ENCODE assay signal across 24 cellular contexts in the genomic region with DNA sequence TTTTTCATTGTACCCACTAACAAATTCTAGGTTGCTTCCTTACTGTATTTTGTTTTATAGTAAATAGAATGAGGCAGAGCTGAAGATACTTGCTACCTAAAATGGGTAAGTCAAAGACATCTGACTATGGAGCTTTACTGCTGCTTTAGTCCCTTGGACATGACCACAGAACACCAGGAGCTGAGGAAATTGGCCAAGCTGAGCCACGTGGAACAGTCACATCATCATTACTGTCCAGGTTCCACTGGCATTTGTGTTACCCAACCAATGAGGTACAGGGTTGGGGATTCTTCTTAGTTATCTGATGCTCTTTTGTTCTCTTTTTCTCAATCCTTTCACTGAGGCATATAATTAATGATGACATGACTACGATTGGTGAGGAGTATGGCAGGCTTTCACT.
"Had no signal": no experiment of that assay in that cellular context is flagged by ENCODE, and none has a peak within 500 bp of the region (broad histone marks: within the 10 kb centered on the region; RNA-seq: fewer than 3 reads in every experiment).

No MANE protein-coding gene starts in this region.

- H3K36me3 ChIP-seq: neutrophil, pancreas, prostate gland, right lobe of liver, sigmoid colon, stomach, thoracic aorta, thyroid gland, upper lobe of left lung, vagina had no signal

- H3K9me3 ChIP-seq: neutrophil, pancreas, prostate gland, right lobe of liver, thyroid gland, upper lobe of left lung, vagina had no signal

- H3K4me1 ChIP-seq: prostate gland, right lobe of liver, thyroid gland, upper lobe of left lung, vagina had no signal

- H3K27ac ChIP-seq: neutrophil, pancreas, prostate gland, right lobe of liver, sigmoid colon, stomach, thoracic aorta, thyroid gland, tibial nerve, upper lobe of left lung, vagina had no signal

- ATAC-seq: naive thymus-derived CD4-positive, alpha-beta T cell; natural killer cell; pancreas; right cardiac atrium; right lobe of liver; stimulated activated effector memory CD8-positive, alpha-beta T cell treated with anti-CD3 and anti-CD28 coated beads, Interleukin-12 subunit alpha, Interleukin-12 subunit beta, amount 100 ng/mL, for 72 hours; stimulated activated naive B cell treated with anti-CD40 and anti-IgM and Interleukin-4, amounts not matched to agents 10 μg/mL and 1 μg/mL and 100 μg/mL, for 72 hours had no signal

- H3K27me3 ChIP-seq: neutrophil, pancreas, right lobe of liver, sigmoid colon, stomach, thyroid gland, tibial nerve, upper lobe of left lung, vagina had no signal

- H3K4me3 ChIP-seq: pancreas, prostate gland, right lobe of liver, sigmoid colon, stomach, thoracic aorta, thyroid gland, tibial nerve, upper lobe of left lung, vagina had no signal

- DNase-seq: naive thymus-derived CD4-positive, alpha-beta T cell; natural killer cell; nucleus accumbens; pancreas; right cardiac atrium; right lobe of liver; sigmoid colon; small intestine; stimulated activated CD4-positive, alpha-beta T cell treated with anti-CD3 and anti-CD28 coated beads, Interleukin-15, amount 100 ng/mL, for 24 hours; stimulated activated CD4-positive, alpha-beta T cell treated with anti-CD3 and anti-CD28 coated beads, Interleukin-2, amount 100 ng/mL, for 24 hours; stimulated activated CD4-positive, alpha-beta T cell treated with anti-CD3 and anti-CD28 coated beads, Interleukin-2, amount 100 ng/mL, for 48 hours; stimulated activated CD4-positive, alpha-beta T cell treated with anti-CD3 and anti-CD28 coated beads, Interleukin-4, amount 100 ng/mL, for 24 hours; stimulated activated naive B cell treated with anti-CD40 and anti-IgM and Interleukin-4, amounts not matched to agents 10 μg/mL and 1 μg/mL and 100 μg/mL, for 72 hours; stimulated activated naive CD4-positive, alpha-beta T cell treated with Interleukin-2 at 50 U/mL for 16 hours; stomach; thyroid gland; trophoblast cell; upper lobe of left lung had no signal
